13 cellular contexts compared by ENCODE assay signal in the genomic region with DNA sequence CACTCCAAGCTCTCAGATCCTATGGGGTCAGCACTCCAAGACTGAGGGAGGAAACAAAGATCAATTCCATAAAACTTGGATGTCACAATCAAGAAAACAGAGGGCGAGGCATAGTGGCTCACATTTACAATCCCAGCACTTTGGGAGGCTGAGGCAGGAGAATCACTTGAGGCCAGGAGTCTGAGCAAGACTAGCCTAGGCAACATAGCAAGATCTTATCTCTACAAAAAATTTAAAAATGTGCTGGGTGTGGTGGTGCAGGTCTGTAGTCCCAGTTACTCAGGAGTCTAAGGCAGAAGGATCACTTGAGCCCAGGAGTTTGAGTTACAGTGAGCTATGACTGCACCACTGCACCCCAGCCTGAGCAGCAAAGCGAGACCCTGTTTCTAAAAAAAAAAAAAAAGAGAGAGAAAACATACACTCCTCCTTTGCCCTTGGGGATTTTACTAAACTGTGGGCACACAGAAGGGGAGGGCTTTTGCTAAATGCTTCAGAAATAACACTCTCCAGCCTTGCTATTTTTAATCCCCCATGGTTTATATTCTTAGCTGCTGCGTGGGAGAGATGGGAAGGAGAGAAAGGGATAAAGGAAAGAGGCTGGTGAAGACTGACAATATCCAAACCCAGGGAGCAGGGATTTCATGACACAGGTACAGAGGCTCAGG. TPM values are rescaled to one million over a fixed set of nuclear protein-coding genes. Genes with fewer than 3 reads are reported as not detected.
DNase-seq lines count a peak whose midpoint lies in the region; ATAC-seq and TF ChIP-seq lines count a peak whose summit lies in the region.
"Had no signal": no experiment of that assay in that cellular context is flagged by ENCODE, and none has a peak within 500 bp of the region (broad histone marks: within the 10 kb centered on the region; RNA-seq: fewer than 3 reads in every experiment).

No MANE protein-coding gene starts in this region.

- WGBS in mammary epithelial cell (ENCODE audit: low coverage, missing lambda C conversion rate): 86% methylated on average over 3 of the region's 3 CpGs

- H3K9me3 Mint-ChIP-seq in naive B cell: no peaks in the 10 kb centered on the region

- H3K36me3 ChIP-seq in mammary epithelial cell (ENCODE audit: insufficient read depth, low read length): peaks cover 40% of the 10 kb centered on the region

- CTCF ChIA-PET in mammary epithelial cell (lab: Charles Lee; ENCODE audit: low non-redundant PET): no interaction called here

- H2AFZ ChIP-seq in mammary epithelial cell (ENCODE audit: low read depth, low read length): no peak overlapping the region

- H3K27ac ChIP-seq in mammary epithelial cell (ENCODE audit: insufficient read depth, low read depth, low read length): peak overlapping the region; percentile 96

- intact Hi-C loops in Right ventricle myocardium superior (cut with DNase I): no loop called here
- intact Hi-C loops in cardiac septum (cut with DNase I): loop anchor here (2.0 kb wide), 2 partner anchors 19 kb away; partner anchors contain the start of genes ARHGEF2 and RXFP4
- intact Hi-C loops in mammary epithelial cell (cut with micrococcal nuclease): no loop called here

- no peaks in the 10 kb centered on the region for H4K20me1 ChIP-seq in mammary epithelial cell (ENCODE audit: insufficient read depth, low read length)

- peaks cover 47% of the 10 kb centered on the region for H3K79me2 ChIP-seq in mammary epithelial cell (ENCODE audit: insufficient read depth, low read length)

- in situ Hi-C loops in mammary epithelial cell (cut with MboI; ENCODE audit: low sequenced_read_pairs in 2 of 2): no loop called here
- in situ Hi-C loops in ACHN (cut with HindIII; ENCODE audit: low pct_ligation_motif_present, low pct_unique_long_range_greater_than_20kb, low sequenced_read_pairs): no loop called here

- H3K27me3 Mint-ChIP-seq in naive B cell: no peaks in the 10 kb centered on the region

- peak overlapping the region; percentile 78 for H3K9ac ChIP-seq in mammary epithelial cell (ENCODE audit: insufficient read depth, low read length)

- dilution Hi-C loops in mammary epithelial cell (cut with HindIII; ENCODE audit: low sequenced_read_pairs): no loop called here

- no TSS peak for BruUV-seq in mammary epithelial cell (replicated peaks; lab: Mats Ljungman, UMichigan)

- H3K4me3 Mint-ChIP-seq in naive B cell: peak overlapping the region; percentile 2 to 90 (median 73)

- no peak overlapping the region for H3K4me3 ChIP-seq in mammary epithelial cell (replicated peaks in 1 of 3; ENCODE audit: insufficient read depth in 1 of 3, low read depth in 2 of 3, low read length in 3 of 3)

- H3K27ac Mint-ChIP-seq in naive B cell: peak overlapping the region; percentile 72 to 97 (median 80)

- peaks cover 14 to 34% of the 10 kb centered on the region in 2 donors for H3K36me3 Mint-ChIP-seq in naive B cell

- TF ChIP-seq CTCF in mammary epithelial cell (conservative IDR thresholded peaks at IDR 0.05 in 1 of 2, IDR thresholded peaks at IDR 0.05 in 1 of 2; ENCODE audit: extremely low read depth in 1 of 2, insufficient read depth in 1 of 2, low read depth in 1 of 2, low read length in 2 of 2): no peak

- H3K4me2 ChIP-seq in mammary epithelial cell (ENCODE audit: insufficient read depth, low read depth, low read length): peak overlapping the region; percentile 6

- peaks cover 33 to 47% (median 37%) of the 10 kb centered on the region in 3 donors for H3K4me1 Mint-ChIP-seq in naive B cell

- H3K4me1 ChIP-seq in mammary epithelial cell (ENCODE audit: insufficient read depth, low read length): peaks cover 34% of the 10 kb centered on the region

- no peaks in the 10 kb centered on the region for H3K27me3 ChIP-seq in mammary epithelial cell (ENCODE audit: insufficient read depth, low read length)

- no peaks in the 10 kb centered on the region for H3K9me3 ChIP-seq in mammary epithelial cell (replicated peaks; ENCODE audit: insufficient read depth, low read length)

- ATAC-seq in Right ventricle myocardium superior (ENCODE audit: poor library complexity) (peak; percentile 25), naive B cell (ENCODE audit: low read depth in 2 of 2) (peak; percentile 94 to 96), GM19328 (IDR thresholded peaks at IDR 0.05; ENCODE audit: unreplicated experiment) (no peak)
- ATAC-seq: esophagus mucosa had no signal

- no peak for DNase-seq in Right ventricle myocardium superior
- no peak for DNase-seq in cardiac septum (ENCODE audit: low spot score)
- peak; percentile 58 for DNase-seq in mammary epithelial cell
- no peak for DNase-seq in naive B cell
- no peak for DNase-seq in ACHN
- no peak for DNase-seq in NCI-H82 treated with DMSO at 0.1 percent for 48 hours (lab: John Stamatoyannopoulos, UW; ENCODE audit: unreplicated experiment)
- DNase-seq in LoVo (ENCODE audit: low spot score): no peak
- DNase-seq: activated T-cell treated with anti-CD3 and anti-CD28 coated beads, Interleukin-2, amount 50 U/mL, for 48 hours; NCI-H1694; SIG-M5 had no signal

RNA-seq across cellular contexts. Expression of gene ARHGEF2, which starts 18.1 kb away (rescaled TPM):
- total RNA-seq in Right ventricle myocardium superior: 55.7 TPM
- total RNA-seq in cardiac septum: 95.9 TPM
- total RNA-seq in mammary epithelial cell: 100 to 1,000 TPM in 1 of 2 donors, 10 to 100 TPM in 1; 79.4 to 161 TPM
- polyA plus RNA-seq in mammary epithelial cell: 69.9 TPM
- 60.4 TPM for polyA minus RNA-seq in mammary epithelial cell
- 10 to 100 TPM in 5 of 6 donors, 1 to 10 TPM in 1; 6.9 to 48.4 (median 27.7) TPM for polyA plus RNA-seq in naive B cell (ENCODE audit: low read depth in 6 of 6)

RNA-seq across cellular contexts. Expression of gene RXFP4, which starts 18.8 kb away (rescaled TPM):
- total RNA-seq in Right ventricle myocardium superior (not detected), cardiac septum (not detected), mammary epithelial cell (not detected)
- polyA plus RNA-seq in mammary epithelial cell (0.07 TPM), naive B cell (ENCODE audit: low read depth in 6 of 6) (1 to 10 TPM in 1 of 6 donors, under 1 TPM in 2, not detected in 3; 0.21 to 1.2 (median 0.36) TPM)
- polyA minus RNA-seq in mammary epithelial cell: not detected
- total RNA-seq: esophagus mucosa, liver had no signal
- polyA plus RNA-seq: liver had no signal

RNA-seq across cellular contexts. Expression of gene KHDC4, which starts 26.0 kb away (rescaled TPM):
- total RNA-seq in Right ventricle myocardium superior (22.5 TPM), cardiac septum (26.8 TPM), mammary epithelial cell (10 to 100 TPM; 35.3 to 56.5 TPM)
- polyA plus RNA-seq in mammary epithelial cell (28.9 TPM), naive B cell (ENCODE audit: low read depth in 6 of 6) (10 to 100 TPM in 1 of 6 donors, 1 to 10 TPM in 5; 5.5 to 10.7 (median 7.2) TPM)
- 41.3 TPM for polyA minus RNA-seq in mammary epithelial cell

RNA-seq across cellular contexts. Expression of gene RIT1, which starts 49.1 kb away (rescaled TPM):
- total RNA-seq in Right ventricle myocardium superior (19.0 TPM), cardiac septum (26.2 TPM), mammary epithelial cell (10 to 100 TPM; 23.5 to 31.3 TPM)
- polyA plus RNA-seq in mammary epithelial cell (22.1 TPM), naive B cell (ENCODE audit: low read depth in 6 of 6) (10 to 100 TPM in 5 of 6 donors, 1 to 10 TPM in 1; 5.2 to 30.0 (median 20.9) TPM)
- polyA minus RNA-seq in mammary epithelial cell: 30.6 TPM
